Comparison of ENCODE assay signal across 8 cellular contexts in the genomic region with DNA sequence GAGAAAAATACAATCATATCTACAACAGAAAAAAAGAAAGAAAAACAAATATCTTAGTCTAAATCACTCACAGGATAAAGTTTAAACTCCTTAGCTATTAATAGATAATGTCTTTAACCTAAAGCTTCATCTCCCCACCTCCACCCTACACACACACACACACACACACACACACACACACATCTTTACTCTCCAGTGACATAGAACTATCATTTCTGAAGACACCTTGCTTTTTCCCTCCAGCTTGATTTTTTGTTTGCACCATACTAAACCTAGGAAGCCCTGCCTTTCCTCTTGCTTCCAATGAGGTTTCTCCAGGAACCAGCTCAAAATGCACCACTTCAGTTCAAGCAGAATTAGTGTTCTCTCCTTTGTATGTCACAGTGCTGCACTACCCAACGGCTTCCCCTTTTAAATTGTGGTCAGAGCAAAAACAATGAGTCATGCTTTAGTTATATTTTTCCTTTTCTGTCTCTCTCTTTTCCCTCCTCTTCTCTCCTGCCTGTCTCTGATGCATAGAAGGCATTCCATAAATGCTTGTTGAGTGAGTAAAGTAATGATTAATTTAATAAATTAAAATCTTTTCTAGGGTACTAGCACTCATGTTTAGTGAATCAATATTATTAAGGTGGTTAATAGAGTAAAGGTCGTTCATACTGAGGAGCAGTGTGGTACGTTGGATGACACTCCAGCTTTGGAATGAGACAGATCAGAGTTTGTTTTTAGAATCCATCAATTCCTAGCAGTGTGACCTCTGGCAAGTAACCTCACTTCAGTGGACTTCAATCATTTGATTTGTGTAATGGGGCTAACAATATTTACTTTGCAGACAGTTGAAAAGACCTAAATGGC.
A peak's percentile ranks its signal among the peaks of the same experiment; 100 is the strongest.
DNase-seq lines count a peak whose midpoint lies in the region; ATAC-seq lines count a peak whose summit lies in the region.

No MANE protein-coding gene starts in this region.

- peak; percentile 38 for DNase-seq in SW480 (ENCODE audit: low spot score)
- peak; percentile 96 for DNase-seq in kidney tubule cell (ENCODE audit: low spot score)
- no peak for DNase-seq in HPDE6-E6E7 (ENCODE audit: extremely low spot score)
- no peak for DNase-seq in substantia nigra (lab: John Stamatoyannopoulos, UW)
- DNase-seq in activated T-cell treated with anti-CD3 and anti-CD28 coated beads, Interleukin-2, amount 50 U/mL, for 48 hours: no peak
- no peak for DNase-seq in NCI-H1105 treated with DMSO at 0.1 percent for 48 hours (lab: John Stamatoyannopoulos, UW)

- ATAC-seq in GM18861 (IDR thresholded peaks at IDR 0.05; ENCODE audit: unreplicated experiment) (peak; percentile 45), HG03060 (IDR thresholded peaks at IDR 0.05; ENCODE audit: low read depth, unreplicated experiment) (peak; percentile 47)

- H3K27ac ChIP-seq in substantia nigra (ENCODE audit: low read depth, low read length, poor library complexity, severe bottlenecking): no peak overlapping the region

Comparison
In these comparisons a context has a peak if more than half of its experiments do, and no peak if none do; other contexts are left out.
1. DNase-seq: peak in SW480 (single experiment) and kidney tubule cell (single experiment); none in HPDE6-E6E7 (single experiment), substantia nigra (0 of 49), activated T-cell treated with anti-CD3 and anti-CD28 coated beads, Interleukin-2, amount 50 U/mL, for 48 hours (0 of 2) and NCI-H1105 treated with DMSO at 0.1 percent for 48 hours (single experiment).